12 cellular contexts compared by ENCODE assay signal in the genomic region with DNA sequence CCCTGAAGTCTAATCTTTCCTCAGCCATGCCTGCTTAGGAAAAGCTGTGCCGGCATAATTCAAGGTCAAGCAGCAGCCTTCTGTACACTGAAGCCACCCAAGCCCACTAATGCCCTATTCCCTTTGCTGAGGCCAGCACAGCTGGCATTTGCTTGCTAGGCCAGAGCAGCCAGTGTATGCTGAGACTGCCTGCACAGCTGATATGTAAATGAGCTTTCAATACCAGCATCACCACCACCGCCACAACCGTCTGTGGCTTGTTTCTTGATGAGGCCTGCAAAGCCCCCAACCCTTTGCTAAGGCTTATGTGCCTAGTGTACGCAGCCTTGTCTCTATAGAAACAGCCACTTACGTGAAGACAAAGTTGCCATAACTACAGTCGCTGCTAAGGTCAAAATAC. TPM values are rescaled to one million over a fixed set of nuclear protein-coding genes. Genes with fewer than 3 reads are reported as not detected.
DNase-seq lines count a peak whose midpoint lies in the region; ATAC-seq, FAIRE-seq and TF ChIP-seq lines count a peak whose summit lies in the region.
"Had no signal": no experiment of that assay in that cellular context is flagged by ENCODE, and none has a peak within 500 bp of the region (broad histone marks: within the 10 kb centered on the region; RNA-seq: fewer than 3 reads in every experiment).

No MANE protein-coding gene starts in this region.

- H3K9me3 ChIP-seq in psoas muscle (no peaks in the 10 kb centered on the region), aorta (ENCODE audit: control insufficient read depth, low read length) (no peaks in the 10 kb centered on the region)
- H3K9me3 ChIP-seq: gastrocnemius medialis, right atrium auricular region had no signal

- DNase-seq in GM12892 (ENCODE audit: insufficient read length) = no peak
- peak; percentile 7 for DNase-seq in NCI-H2227 treated with DMSO at 0.1 percent for 48 hours (lab: John Stamatoyannopoulos, UW)
- peak; percentile 25 for DNase-seq in effector CD8-positive, alpha-beta T cell (lab: John Stamatoyannopoulos, UW)
- no peak for DNase-seq in psoas muscle
- DNase-seq in NK-92 treated with Interleukin-12 subunit alpha and Interleukin-12 subunit beta, amount 100 ng/mL, for 24 hours (lab: John Stamatoyannopoulos, UW) = no peak
- DNase-seq in T-helper 9 cell = no peak
- DNase-seq in aorta = no peak
- DNase-seq: brain microvascular endothelial cell; gastrocnemius medialis; NCI-H345; stimulated activated naive CD4-positive, alpha-beta T cell treated with Interleukin-2 at 50 U/mL for 16 hours had no signal

- no peaks in the 10 kb centered on the region for H3K27me3 ChIP-seq in psoas muscle (ENCODE audit: insufficient read depth in 3 of 3, low read length in 2 of 3)
- no peaks in the 10 kb centered on the region for H3K27me3 ChIP-seq in aorta (ENCODE audit: control insufficient read depth in 1 of 2, insufficient read depth in 2 of 2, low read length in 1 of 2)
- H3K27me3 ChIP-seq: brain microvascular endothelial cell, gastrocnemius medialis, right atrium auricular region had no signal

- 63 to 68% (median 63%) methylated on average over 6 of the region's 6 CpGs for WGBS in psoas muscle, 3 donors
- WGBS in aorta, 2 donors = 91 to 92% methylated on average over 6 of the region's 6 CpGs

- peaks cover 35% of the 10 kb centered on the region for H3K4me1 ChIP-seq in psoas muscle
- peaks cover 0 to 4% of the 10 kb centered on the region in 2 donors for H3K4me1 ChIP-seq in aorta (ENCODE audit: control insufficient read depth in 1 of 2, insufficient read depth in 2 of 2, low read length in 2 of 2)

- H3K4me3 ChIP-seq in psoas muscle (no peak overlapping the region), aorta (ENCODE audit: low read length in 2 of 2) (no peak overlapping the region)
- H3K4me3 ChIP-seq: gastrocnemius medialis, right atrium auricular region had no signal

- intact Hi-C loops in psoas muscle (cut with DNase I) (no loop called here), aorta (cut with DNase I) (no loop called here)

- peak overlapping the region; percentile 32 for H3K27ac ChIP-seq in psoas muscle
- no peak overlapping the region for H3K27ac ChIP-seq in aorta (ENCODE audit: low read depth in 1 of 2, low read length in 2 of 2)
- H3K27ac ChIP-seq: brain microvascular endothelial cell, right atrium auricular region had no signal

- ATAC-seq in psoas muscle = peak in 3 of 4 donors; percentile 21 to 54 (median 48)
- no peak for ATAC-seq in aorta (ENCODE audit: low FRiP score)

- no peak for TF ChIP-seq POLR2A in GM12892 (IDR thresholded peaks at IDR 0.05; ENCODE audit: low read depth, low read length)

- no peak for TF ChIP-seq CTCF in psoas muscle (IDR thresholded peaks at IDR 0.05)

- peaks cover 0 to 8% of the 10 kb centered on the region in 2 donors for H3K36me3 ChIP-seq in psoas muscle (ENCODE audit: insufficient read depth in 1 of 2, low read depth in 1 of 2)
- no peaks in the 10 kb centered on the region for H3K36me3 ChIP-seq in aorta (ENCODE audit: control insufficient read depth in 1 of 2, insufficient read depth in 2 of 2, low read length in 1 of 2)
- H3K36me3 ChIP-seq: brain microvascular endothelial cell, gastrocnemius medialis, right atrium auricular region had no signal

- peak; percentile 9 for FAIRE-seq in GM12892 (lab: Jason Lieb, UNC)

RNA-seq across cellular contexts. Expression of a gene that starts 56.3 kb away (rescaled TPM):
- 10.7 TPM for polyA plus RNA-seq in GM12892 (2012; ENCODE audit: missing spikeins)
- total RNA-seq in psoas muscle (10 to 100 TPM; 27.9 to 49.4 (median 32.6) TPM), aorta (10 to 100 TPM; 81.8 to 85.0 TPM)
- polyA plus RNA-seq in psoas muscle (10 to 100 TPM in 1 of 3 donors, 1 to 10 TPM in 2; 2.2 to 17.4 (median 2.5) TPM), aorta (10 to 100 TPM in 1 of 2 donors, 1 to 10 TPM in 1; 2.0 to 10.1 TPM)

Comparison
In these comparisons a context has a peak if more than half of its experiments do, and no peak if none do; other contexts are left out.
1. DNase-seq: peak in NCI-H2227 treated with DMSO at 0.1 percent for 48 hours (single experiment) and effector CD8-positive, alpha-beta T cell (single experiment); none in GM12892 (single experiment), psoas muscle (0 of 2), NK-92 treated with Interleukin-12 subunit alpha and Interleukin-12 subunit beta, amount 100 ng/mL, for 24 hours (single experiment), T-helper 9 cell (single experiment) and aorta (0 of 2).